Comparison of ENCODE assay signal across 15 cellular contexts in the genomic region with DNA sequence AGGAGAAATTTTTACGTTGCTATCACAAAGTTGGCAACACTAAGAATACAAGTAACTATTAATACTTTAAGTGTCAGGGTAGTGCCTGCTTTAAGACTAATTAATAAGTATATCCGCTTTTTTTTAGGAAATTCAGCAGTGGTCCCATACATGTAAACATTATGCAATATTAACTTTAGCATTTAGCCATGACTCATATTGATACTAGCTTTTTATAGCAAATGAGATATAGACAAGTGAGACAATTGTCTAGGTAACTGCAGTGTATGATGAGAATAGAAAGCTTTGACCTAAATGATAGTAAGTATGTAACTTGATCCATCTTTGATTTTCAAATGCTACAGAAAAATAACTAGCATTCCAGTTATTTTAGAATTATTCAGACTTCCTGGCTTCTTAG. TPM values are rescaled to one million over a fixed set of nuclear protein-coding genes. Genes with fewer than 3 reads are reported as not detected.
DNase-seq lines count a peak whose midpoint lies in the region; ATAC-seq, FAIRE-seq and TF ChIP-seq lines count a peak whose summit lies in the region.
"Had no signal": no experiment of that assay in that cellular context is flagged by ENCODE, and none has a peak within 500 bp of the region (broad histone marks: within the 10 kb centered on the region; RNA-seq: fewer than 3 reads in every experiment).

No MANE protein-coding gene starts in this region.

- no peak overlapping the region for H3K4me3 Mint-ChIP-seq in neural progenitor cell
- H3K4me3 Mint-ChIP-seq: activated T-cell treated with anti-CD3 and anti-CD28 coated beads, Interleukin-2, amount 50 U/mL, for 72 hours; B cell had no signal

- TF ChIP-seq CTCF in GM10266 (IDR thresholded peaks at IDR 0.05; ENCODE audit: control insufficient read depth, insufficient read depth, low read depth, missing control alignments) (no peak), HepG2 (CRISPR knock-in tag; IDR thresholded peaks at IDR 0.05) (no peak), neural progenitor cell (IDR thresholded peaks at IDR 0.05) (no peak)

- CTCF ChIA-PET in HepG2 (lab: Yijun Ruan, JAX; ENCODE audit: low intra/inter-chr PET ratio, low total read pairs), result no interaction called here

- no peak for TF ChIP-seq RAD21 in HepG2 (CRISPR knock-in tag; IDR thresholded peaks at IDR 0.05)

- TF ChIP-seq EP300 in HepG2 (IDR thresholded peaks at IDR 0.05; ENCODE audit: low read depth in 2 of 2, low read length in 2 of 2) (no peak), HepG2 (CRISPR knock-in tag; IDR thresholded peaks at IDR 0.05; ENCODE audit: borderline replicate concordance) (no peak)

- H3K4me2 ChIP-seq in HepG2 (ENCODE audit: low read depth, low read length) (no peak overlapping the region), neural progenitor cell (no peak overlapping the region)

- in situ Hi-C loops in HepG2 (cut with HindIII; ENCODE audit: extremely low pct_ligation_motif_present, low pct_unique_long_range_greater_than_20kb), result no loop called here

- DNase-seq in GM10266 (ENCODE audit: extremely low spot score), result peak; percentile 28
- peak; percentile 6 for DNase-seq in NCI-H146 (lab: John Stamatoyannopoulos, UW)
- DNase-seq in HepG2 (ENCODE audit: low spot score), result no peak
- no peak for DNase-seq in small intestine
- no peak for DNase-seq in neural progenitor cell (ENCODE audit: low spot score)
- DNase-seq: activated T-cell treated with anti-CD3 and anti-CD28 coated beads, Interleukin-2, amount 50 U/mL, for 72 hours; brain microvascular endothelial cell; NCI-H526 treated with DMSO at 0.1 percent for 48 hours; stimulated activated CD4-positive, alpha-beta T cell treated with anti-CD3 and anti-CD28 coated beads, Interleukin-12 subunit alpha, Interleukin-12 subunit beta, amount 100 ng/mL, for 4 hours; uterus had no signal

- H3K9me3 ChIP-seq in HepG2 (ENCODE audit: low read length) (peaks cover 6% of the 10 kb centered on the region; the same call in 1 of the 2 replicates), small intestine (ENCODE audit: control insufficient read depth, low read depth) (no peaks in the 10 kb centered on the region), neural progenitor cell (ENCODE audit: low read depth) (no peaks in the 10 kb centered on the region)
- H3K9me3 ChIP-seq: uterus had no signal

- intact Hi-C loops in HepG2 (cut with micrococcal nuclease; ENCODE audit: unreplicated experiment), result no loop called here

- H3K27ac ChIP-seq in HepG2 (ENCODE audit: extremely low read length, insufficient read depth, low read length) (no peak overlapping the region), small intestine (ENCODE audit: low read depth in 1 of 2, low read length in 1 of 2) (no peak overlapping the region), neural progenitor cell (no peak overlapping the region)
- H3K27ac ChIP-seq: brain microvascular endothelial cell, SK-N-MC, uterus had no signal

- H3K27me3 Mint-ChIP-seq in neural progenitor cell (ENCODE audit: insufficient read depth, low read depth), result no peaks in the 10 kb centered on the region
- H3K27me3 Mint-ChIP-seq: B cell had no signal

- H3K36me3 ChIP-seq in HepG2 (replicated peaks in 1 of 2; ENCODE audit: control insufficient read depth in 1 of 2, insufficient read depth in 2 of 2, low read length in 2 of 2), result no peaks in the 10 kb centered on the region
- no peaks in the 10 kb centered on the region for H3K36me3 ChIP-seq in small intestine (ENCODE audit: control insufficient read depth in 2 of 2, insufficient read depth in 2 of 2, low read length in 2 of 2)
- H3K36me3 ChIP-seq in neural progenitor cell, result no peaks in the 10 kb centered on the region
- H3K36me3 ChIP-seq: brain microvascular endothelial cell, uterus had no signal

- H3K27me3 ChIP-seq in HepG2 (ENCODE audit: control insufficient read depth in 1 of 2, insufficient read depth in 2 of 2, low read length in 2 of 2), result no peaks in the 10 kb centered on the region
- no peaks in the 10 kb centered on the region for H3K27me3 ChIP-seq in small intestine (ENCODE audit: control insufficient read depth in 2 of 2, insufficient read depth in 2 of 2, low read length in 2 of 2)
- no peaks in the 10 kb centered on the region for H3K27me3 ChIP-seq in neural progenitor cell
- H3K27me3 ChIP-seq: brain microvascular endothelial cell, uterus had no signal

- POLR2A ChIA-PET in HepG2 (lab: Yijun Ruan, JAX), result no interaction called here

- ATAC-seq in GM19328 (IDR thresholded peaks at IDR 0.05; ENCODE audit: unreplicated experiment), result peak; percentile 47
- peak; percentile 49 for ATAC-seq in HG02884 (IDR thresholded peaks at IDR 0.05; ENCODE audit: unreplicated experiment)
- ATAC-seq in HepG2, result no peak
- no peak for ATAC-seq in HG02840 (IDR thresholded peaks at IDR 0.05; ENCODE audit: low FRiP score, unreplicated experiment)
- ATAC-seq: activated T-cell treated with anti-CD3 and anti-CD28 coated beads, Interleukin-2, amount 50 U/mL, for 72 hours had no signal

- H3K9ac ChIP-seq in HepG2 (ENCODE audit: insufficient read depth, low read depth, low read length), result no peak overlapping the region
- no peak overlapping the region for H3K9ac ChIP-seq in neural progenitor cell

- H3K4me1 ChIP-seq in HepG2 (ENCODE audit: insufficient read depth, low read length) (no peaks in the 10 kb centered on the region), small intestine (ENCODE audit: control insufficient read depth in 2 of 2, insufficient read depth in 1 of 2, low read depth in 1 of 2, low read length in 1 of 2) (no peaks in the 10 kb centered on the region), neural progenitor cell (no peaks in the 10 kb centered on the region)
- H3K4me1 ChIP-seq: uterus had no signal

- H3K79me2 ChIP-seq in HepG2 (ENCODE audit: insufficient read depth, low read length) (no peaks in the 10 kb centered on the region), neural progenitor cell (ENCODE audit: low read depth) (no peaks in the 10 kb centered on the region)

- no TSS peak for BruUV-seq in HepG2 (replicated peaks; lab: Mats Ljungman, UMichigan)

- no peak overlapping the region for H2AFZ ChIP-seq in HepG2 (ENCODE audit: low read length)
- H2AFZ ChIP-seq in neural progenitor cell (replicated peaks), result no peak overlapping the region

- H3K9me3 Mint-ChIP-seq in neural progenitor cell, result peaks cover 4% of the 10 kb centered on the region
- H3K9me3 Mint-ChIP-seq: activated T-cell treated with anti-CD3 and anti-CD28 coated beads, Interleukin-2, amount 50 U/mL, for 72 hours had no signal

- H3K4me1 Mint-ChIP-seq in neural progenitor cell, result no peaks in the 10 kb centered on the region

- FAIRE-seq in HepG2 (lab: Jason Lieb, UNC), result no peak
- FAIRE-seq in small intestine (lab: Jason Lieb, UNC), result no peak

- 2% methylated on average over 2 of the region's 2 CpGs for WGBS in HepG2 (ENCODE audit: low lambda C conversion rate)
- 54 to 72% (median 56%) methylated on average over 2 of the region's 2 CpGs for WGBS in small intestine, 3 donors

- H3F3A ChIP-seq in neural progenitor cell (ENCODE audit: low read depth), result no peaks in the 10 kb centered on the region

- H3K27ac Mint-ChIP-seq in neural progenitor cell, result no peak overlapping the region
- H3K27ac Mint-ChIP-seq: activated T-cell treated with anti-CD3 and anti-CD28 coated beads, Interleukin-2, amount 50 U/mL, for 72 hours; B cell had no signal

- TF ChIP-seq POLR2A in HepG2 (IDR thresholded peaks at IDR 0.05; ENCODE audit: insufficient read depth in 1 of 2, low read depth in 2 of 2, low read length in 2 of 2), result no peak

- H4K20me1 ChIP-seq in HepG2 (ENCODE audit: insufficient read depth, low read length), result no peaks in the 10 kb centered on the region
- H4K20me1 ChIP-seq in neural progenitor cell (ENCODE audit: low read depth), result no peaks in the 10 kb centered on the region

- H3K36me3 Mint-ChIP-seq in neural progenitor cell, result no peaks in the 10 kb centered on the region

- H3K4me3 ChIP-seq in HepG2 (replicated peaks in 1 of 3; ENCODE audit: insufficient read depth in 1 of 3, low read depth in 2 of 3, low read length in 3 of 3) (no peak overlapping the region), small intestine (ENCODE audit: low read depth in 1 of 2, low read length in 2 of 2) (no peak overlapping the region), neural progenitor cell (no peak overlapping the region)
- H3K4me3 ChIP-seq: SK-N-MC, uterus had no signal

TF ChIP-seq in HepG2, 621 proteins besides CTCF, POLR2A, EP300 and RAD21 (continues in another document):
- TF ChIP-seq ZNF780A (CRISPR knock-in tag; IDR thresholded peaks at IDR 0.05) (no peak), ZNF790 (CRISPR knock-in tag; IDR thresholded peaks at IDR 0.05; ENCODE audit: borderline replicate concordance) (no peak)

RNA-seq across cellular contexts. Expression of gene VRK2, which starts 27.4 kb away (rescaled TPM):
- total RNA-seq in HepG2 (2016; rRNA removed; fragmentation: Illumina TruSeq; extraction: Trizol) (29.1 and 41.1 TPM in 2 replicates), neural progenitor cell (ENCODE audit: low replicate concordance) (24.1 and 39.2 TPM in 2 replicates)
- total RNA-seq in HepG2 (2016; cell fraction: cytosol; rRNA removed; fragmentation: Illumina TruSeq; extraction: Trizol; ENCODE audit: low read depth), result 13.1 and 15.0 TPM in 2 replicates
- 27.4 and 42.5 TPM in 2 replicates for total RNA-seq in HepG2 (2016; cell fraction: insoluble cytoplasmic fraction; rRNA removed; fragmentation: Illumina TruSeq; extraction: Trizol)
- 17.7 and 19.7 TPM in 2 replicates for total RNA-seq in HepG2 (2016; cell fraction: membrane; rRNA removed; fragmentation: Illumina TruSeq; extraction: Trizol)
- total RNA-seq in HepG2 (2016; cell fraction: nucleus; rRNA removed; fragmentation: Illumina TruSeq; extraction: Trizol), result 20.0 and 23.2 TPM in 2 replicates
- polyA plus RNA-seq in HepG2 (2011; rRNA removed) (9.3 and 13.3 TPM in 2 replicates), small intestine (1 to 10 TPM; 5.1 to 8.5 (median 5.4) TPM)
- 6.5 and 7.7 TPM in 2 replicates for polyA plus RNA-seq in HepG2 (2011; cell fraction: cytosol; rRNA removed)
- polyA plus RNA-seq in HepG2 (2011; cell fraction: nucleus; rRNA removed), result 7.7 and 9.2 TPM in 2 replicates
- 15.3 and 17.4 TPM in 2 replicates for polyA plus RNA-seq in HepG2 (2012)
- 4.8 and 5.4 TPM in 2 replicates for polyA plus RNA-seq in HepG2 (2016; cell fraction: cytosol; fragmentation: Illumina TruSeq; extraction: Trizol; ENCODE audit: low read depth)
- polyA plus RNA-seq in HepG2 (2016; cell fraction: insoluble cytoplasmic fraction; fragmentation: Illumina TruSeq; extraction: Trizol; ENCODE audit: low read depth), result 37.9 and 42.5 TPM in 2 replicates
- 10.1 and 10.3 TPM in 2 replicates for polyA plus RNA-seq in HepG2 (2016; cell fraction: membrane; fragmentation: Illumina TruSeq; extraction: Trizol; ENCODE audit: low read depth)
- 20.3 and 22.6 TPM in 2 replicates for polyA plus RNA-seq in HepG2 (2016; cell fraction: nucleus; fragmentation: Illumina TruSeq; extraction: Trizol; ENCODE audit: insufficient read depth, low read depth)
- 4.8 and 9.4 TPM in 2 replicates for polyA minus RNA-seq in HepG2 (2011; rRNA and poly(A)+ RNA removed; ENCODE audit: low replicate concordance)
- polyA minus RNA-seq in HepG2 (2011; cell fraction: cytosol; rRNA and poly(A)+ RNA removed), result 11.0 and 11.4 TPM in 2 replicates
- 26.7 and 30.0 TPM in 2 replicates for polyA minus RNA-seq in HepG2 (2011; cell fraction: nucleus; rRNA and poly(A)+ RNA removed)

Comparison
In these comparisons a context has a peak if more than half of its experiments do, and no peak if none do; other contexts are left out.
1. DNase-seq: peak in GM10266 (single experiment) and NCI-H146 (single experiment); none in HepG2 (single experiment), small intestine (single experiment) and neural progenitor cell (single experiment).
2. ATAC-seq: peak in GM19328 (single experiment) and HG02884 (single experiment); none in HepG2 (single experiment) and HG02840 (single experiment).